10 cellular contexts compared by ENCODE assay signal in the genomic region with DNA sequence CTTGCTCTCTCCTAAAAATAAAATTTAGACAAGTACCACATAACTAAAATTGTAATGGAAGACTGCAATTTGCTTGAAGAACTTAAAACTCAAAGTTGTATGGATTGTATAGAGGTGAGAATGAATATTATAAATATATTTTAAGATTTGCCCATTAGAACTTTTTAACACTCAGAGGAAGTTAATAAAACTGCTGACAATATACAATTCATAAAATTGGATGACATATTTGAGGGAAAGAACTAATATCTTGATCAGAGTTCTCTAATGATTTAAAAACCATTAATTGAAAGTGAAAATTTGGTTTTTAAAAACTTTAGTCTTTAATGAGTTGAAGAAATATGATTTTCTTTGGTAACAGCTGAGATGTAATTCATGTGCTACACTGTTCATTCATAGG.
"Had no signal": no experiment of that assay in that cellular context is flagged by ENCODE, and none has a peak within 500 bp of the region (broad histone marks: within the 10 kb centered on the region; RNA-seq: fewer than 3 reads in every experiment).

No MANE protein-coding gene starts in this region.

- H3K9me3 ChIP-seq: HAP-1 had no signal

- H3K27ac ChIP-seq: GM23248, KMS-11 had no signal

- H3K4me2 ChIP-seq: KMS-11 had no signal

- H3K4me3 ChIP-seq: GM23248, HAP-1 had no signal

- DNase-seq: GM23248, GOT3, H7, HFFc6, Karpas-422, KBM-7 had no signal

- ATAC-seq: HCT116 had no signal

- H3K9ac ChIP-seq: GM23248, KMS-11 had no signal

- H2AFZ ChIP-seq: GM23248 had no signal

- FAIRE-seq: HTR-8/SVneo had no signal
